ENCODE assay signal across 1 cellular context in the genomic region with DNA sequence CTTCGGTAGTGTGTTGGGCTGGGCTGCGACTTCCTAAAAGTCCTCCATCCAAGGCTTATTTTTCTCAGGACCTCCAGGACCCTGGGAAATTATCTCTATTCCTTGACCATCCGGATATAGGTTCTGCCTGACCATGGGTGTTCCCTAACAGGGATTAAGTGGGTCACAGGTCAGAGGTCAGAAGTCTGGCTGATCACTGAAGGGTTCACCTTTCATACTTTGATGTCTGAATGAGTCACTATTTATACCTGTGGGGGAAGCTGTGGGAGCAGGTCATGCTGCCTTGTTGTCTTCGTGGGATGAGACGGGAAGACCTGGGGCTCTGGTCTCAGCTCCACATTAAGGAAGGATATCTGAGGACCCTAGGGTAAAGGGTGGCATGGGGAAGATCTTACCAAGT.
A peak's percentile ranks its signal among the peaks of the same experiment; 100 is the strongest.
TF ChIP-seq lines count a peak whose summit lies in the region.

No MANE protein-coding gene starts in this region.

TF ChIP-seq in HepG2, 621 proteins besides CTCF, POLR2A, EP300 and RAD21 (continued from another document and continues in another):
- TF ChIP-seq, protein P1, sequence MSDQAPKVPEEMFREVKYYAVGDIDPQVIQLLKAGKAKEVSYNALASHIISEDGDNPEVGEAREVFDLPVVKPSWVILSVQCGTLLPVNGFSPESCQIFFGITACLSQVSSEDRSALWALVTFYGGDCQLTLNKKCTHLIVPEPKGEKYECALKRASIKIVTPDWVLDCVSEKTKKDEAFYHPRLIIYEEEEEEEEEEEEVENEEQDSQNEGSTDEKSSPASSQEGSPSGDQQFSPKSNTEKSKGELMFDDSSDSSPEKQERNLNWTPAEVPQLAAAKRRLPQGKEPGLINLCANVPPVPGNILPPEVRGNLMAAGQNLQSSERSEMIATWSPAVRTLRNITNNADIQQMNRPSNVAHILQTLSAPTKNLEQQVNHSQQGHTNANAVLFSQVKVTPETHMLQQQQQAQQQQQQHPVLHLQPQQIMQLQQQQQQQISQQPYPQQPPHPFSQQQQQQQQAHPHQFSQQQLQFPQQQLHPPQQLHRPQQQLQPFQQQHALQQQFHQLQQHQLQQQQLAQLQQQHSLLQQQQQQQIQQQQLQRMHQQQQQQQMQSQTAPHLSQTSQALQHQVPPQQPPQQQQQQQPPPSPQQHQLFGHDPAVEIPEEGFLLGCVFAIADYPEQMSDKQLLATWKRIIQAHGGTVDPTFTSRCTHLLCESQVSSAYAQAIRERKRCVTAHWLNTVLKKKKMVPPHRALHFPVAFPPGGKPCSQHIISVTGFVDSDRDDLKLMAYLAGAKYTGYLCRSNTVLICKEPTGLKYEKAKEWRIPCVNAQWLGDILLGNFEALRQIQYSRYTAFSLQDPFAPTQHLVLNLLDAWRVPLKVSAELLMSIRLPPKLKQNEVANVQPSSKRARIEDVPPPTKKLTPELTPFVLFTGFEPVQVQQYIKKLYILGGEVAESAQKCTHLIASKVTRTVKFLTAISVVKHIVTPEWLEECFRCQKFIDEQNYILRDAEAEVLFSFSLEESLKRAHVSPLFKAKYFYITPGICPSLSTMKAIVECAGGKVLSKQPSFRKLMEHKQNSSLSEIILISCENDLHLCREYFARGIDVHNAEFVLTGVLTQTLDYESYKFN (CRISPR knock-in tag; conservative IDR thresholded peaks at IDR 0.05): 0 out of 2 replicates have a peak, but pooled peaks have one; percentile 29
- TF ChIP-seq CHCHD3 (CRISPR knock-in tag; IDR thresholded peaks at IDR 0.05) (no peak), SOX5 (CRISPR knock-in tag; IDR thresholded peaks at IDR 0.05; ENCODE audit: borderline replicate concordance) (peak; percentile 38; the same call in 1 of the 2 replicates), ZNF335 (CRISPR knock-in tag; IDR thresholded peaks at IDR 0.05) (no peak), HOXA7 (CRISPR knock-in tag; IDR thresholded peaks at IDR 0.05) (no peak), KMT2B (CRISPR knock-in tag; IDR thresholded peaks at IDR 0.05) (no peak), KAT2B (IDR thresholded peaks at IDR 0.05; ENCODE audit: borderline replicate concordance, low read depth, low read length) (no peak), ZNF232 (CRISPR knock-in tag; IDR thresholded peaks at IDR 0.05; ENCODE audit: borderline replicate concordance) (no peak), ERF (CRISPR knock-in tag; IDR thresholded peaks at IDR 0.05) (no peak), ZNF569 (CRISPR knock-in tag; IDR thresholded peaks at IDR 0.05; ENCODE audit: borderline replicate concordance) (no peak), TMF1 (CRISPR knock-in tag; IDR thresholded peaks at IDR 0.05; ENCODE audit: low read depth) (no peak), KLF16 (CRISPR knock-in tag; IDR thresholded peaks at IDR 0.05) (no peak), NCOA1 (CRISPR knock-in tag; IDR thresholded peaks at IDR 0.05) (no peak), ZNF850 (CRISPR knock-in tag; conservative IDR thresholded peaks at IDR 0.05) (no peak), ZNF235 (CRISPR knock-in tag; IDR thresholded peaks at IDR 0.05; ENCODE audit: borderline replicate concordance) (no peak), ZNF879 (CRISPR knock-in tag; IDR thresholded peaks at IDR 0.05) (no peak), ZNF570 (CRISPR knock-in tag; IDR thresholded peaks at IDR 0.05; ENCODE audit: borderline replicate concordance) (no peak), ZNF329 (CRISPR knock-in tag; IDR thresholded peaks at IDR 0.05; ENCODE audit: low read depth) (no peak), ZNF253 (CRISPR knock-in tag; IDR thresholded peaks at IDR 0.05; ENCODE audit: borderline replicate concordance) (no peak)
- TF ChIP-seq, protein P2, sequence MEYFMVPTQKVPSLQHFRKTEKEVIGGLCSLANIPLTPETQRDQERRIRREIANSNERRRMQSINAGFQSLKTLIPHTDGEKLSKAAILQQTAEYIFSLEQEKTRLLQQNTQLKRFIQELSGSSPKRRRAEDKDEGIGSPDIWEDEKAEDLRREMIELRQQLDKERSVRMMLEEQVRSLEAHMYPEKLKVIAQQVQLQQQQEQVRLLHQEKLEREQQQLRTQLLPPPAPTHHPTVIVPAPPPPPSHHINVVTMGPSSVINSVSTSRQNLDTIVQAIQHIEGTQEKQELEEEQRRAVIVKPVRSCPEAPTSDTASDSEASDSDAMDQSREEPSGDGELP (IDR thresholded peaks at IDR 0.05; ENCODE audit: borderline replicate concordance, low read depth): no peak
- TF ChIP-seq, protein P3, sequence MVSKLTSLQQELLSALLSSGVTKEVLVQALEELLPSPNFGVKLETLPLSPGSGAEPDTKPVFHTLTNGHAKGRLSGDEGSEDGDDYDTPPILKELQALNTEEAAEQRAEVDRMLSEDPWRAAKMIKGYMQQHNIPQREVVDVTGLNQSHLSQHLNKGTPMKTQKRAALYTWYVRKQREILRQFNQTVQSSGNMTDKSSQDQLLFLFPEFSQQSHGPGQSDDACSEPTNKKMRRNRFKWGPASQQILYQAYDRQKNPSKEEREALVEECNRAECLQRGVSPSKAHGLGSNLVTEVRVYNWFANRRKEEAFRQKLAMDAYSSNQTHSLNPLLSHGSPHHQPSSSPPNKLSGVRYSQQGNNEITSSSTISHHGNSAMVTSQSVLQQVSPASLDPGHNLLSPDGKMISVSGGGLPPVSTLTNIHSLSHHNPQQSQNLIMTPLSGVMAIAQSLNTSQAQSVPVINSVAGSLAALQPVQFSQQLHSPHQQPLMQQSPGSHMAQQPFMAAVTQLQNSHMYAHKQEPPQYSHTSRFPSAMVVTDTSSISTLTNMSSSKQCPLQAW (CRISPR knock-in tag; IDR thresholded peaks at IDR 0.05): peak; percentile 32; the same call in 1 of the 2 replicates
- TF ChIP-seq, protein P4, sequence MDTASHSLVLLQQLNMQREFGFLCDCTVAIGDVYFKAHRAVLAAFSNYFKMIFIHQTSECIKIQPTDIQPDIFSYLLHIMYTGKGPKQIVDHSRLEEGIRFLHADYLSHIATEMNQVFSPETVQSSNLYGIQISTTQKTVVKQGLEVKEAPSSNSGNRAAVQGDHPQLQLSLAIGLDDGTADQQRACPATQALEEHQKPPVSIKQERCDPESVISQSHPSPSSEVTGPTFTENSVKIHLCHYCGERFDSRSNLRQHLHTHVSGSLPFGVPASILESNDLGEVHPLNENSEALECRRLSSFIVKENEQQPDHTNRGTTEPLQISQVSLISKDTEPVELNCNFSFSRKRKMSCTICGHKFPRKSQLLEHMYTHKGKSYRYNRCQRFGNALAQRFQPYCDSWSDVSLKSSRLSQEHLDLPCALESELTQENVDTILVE (CRISPR knock-in tag; IDR thresholded peaks at IDR 0.05): no peak
- TF ChIP-seq, protein P5, sequence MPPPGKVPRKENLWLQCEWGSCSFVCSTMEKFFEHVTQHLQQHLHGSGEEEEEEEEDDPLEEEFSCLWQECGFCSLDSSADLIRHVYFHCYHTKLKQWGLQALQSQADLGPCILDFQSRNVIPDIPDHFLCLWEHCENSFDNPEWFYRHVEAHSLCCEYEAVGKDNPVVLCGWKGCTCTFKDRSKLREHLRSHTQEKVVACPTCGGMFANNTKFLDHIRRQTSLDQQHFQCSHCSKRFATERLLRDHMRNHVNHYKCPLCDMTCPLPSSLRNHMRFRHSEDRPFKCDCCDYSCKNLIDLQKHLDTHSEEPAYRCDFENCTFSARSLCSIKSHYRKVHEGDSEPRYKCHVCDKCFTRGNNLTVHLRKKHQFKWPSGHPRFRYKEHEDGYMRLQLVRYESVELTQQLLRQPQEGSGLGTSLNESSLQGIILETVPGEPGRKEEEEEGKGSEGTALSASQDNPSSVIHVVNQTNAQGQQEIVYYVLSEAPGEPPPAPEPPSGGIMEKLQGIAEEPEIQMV (CRISPR knock-in tag; IDR thresholded peaks at IDR 0.05; ENCODE audit: low read depth): no peak
- TF ChIP-seq, protein P6, sequence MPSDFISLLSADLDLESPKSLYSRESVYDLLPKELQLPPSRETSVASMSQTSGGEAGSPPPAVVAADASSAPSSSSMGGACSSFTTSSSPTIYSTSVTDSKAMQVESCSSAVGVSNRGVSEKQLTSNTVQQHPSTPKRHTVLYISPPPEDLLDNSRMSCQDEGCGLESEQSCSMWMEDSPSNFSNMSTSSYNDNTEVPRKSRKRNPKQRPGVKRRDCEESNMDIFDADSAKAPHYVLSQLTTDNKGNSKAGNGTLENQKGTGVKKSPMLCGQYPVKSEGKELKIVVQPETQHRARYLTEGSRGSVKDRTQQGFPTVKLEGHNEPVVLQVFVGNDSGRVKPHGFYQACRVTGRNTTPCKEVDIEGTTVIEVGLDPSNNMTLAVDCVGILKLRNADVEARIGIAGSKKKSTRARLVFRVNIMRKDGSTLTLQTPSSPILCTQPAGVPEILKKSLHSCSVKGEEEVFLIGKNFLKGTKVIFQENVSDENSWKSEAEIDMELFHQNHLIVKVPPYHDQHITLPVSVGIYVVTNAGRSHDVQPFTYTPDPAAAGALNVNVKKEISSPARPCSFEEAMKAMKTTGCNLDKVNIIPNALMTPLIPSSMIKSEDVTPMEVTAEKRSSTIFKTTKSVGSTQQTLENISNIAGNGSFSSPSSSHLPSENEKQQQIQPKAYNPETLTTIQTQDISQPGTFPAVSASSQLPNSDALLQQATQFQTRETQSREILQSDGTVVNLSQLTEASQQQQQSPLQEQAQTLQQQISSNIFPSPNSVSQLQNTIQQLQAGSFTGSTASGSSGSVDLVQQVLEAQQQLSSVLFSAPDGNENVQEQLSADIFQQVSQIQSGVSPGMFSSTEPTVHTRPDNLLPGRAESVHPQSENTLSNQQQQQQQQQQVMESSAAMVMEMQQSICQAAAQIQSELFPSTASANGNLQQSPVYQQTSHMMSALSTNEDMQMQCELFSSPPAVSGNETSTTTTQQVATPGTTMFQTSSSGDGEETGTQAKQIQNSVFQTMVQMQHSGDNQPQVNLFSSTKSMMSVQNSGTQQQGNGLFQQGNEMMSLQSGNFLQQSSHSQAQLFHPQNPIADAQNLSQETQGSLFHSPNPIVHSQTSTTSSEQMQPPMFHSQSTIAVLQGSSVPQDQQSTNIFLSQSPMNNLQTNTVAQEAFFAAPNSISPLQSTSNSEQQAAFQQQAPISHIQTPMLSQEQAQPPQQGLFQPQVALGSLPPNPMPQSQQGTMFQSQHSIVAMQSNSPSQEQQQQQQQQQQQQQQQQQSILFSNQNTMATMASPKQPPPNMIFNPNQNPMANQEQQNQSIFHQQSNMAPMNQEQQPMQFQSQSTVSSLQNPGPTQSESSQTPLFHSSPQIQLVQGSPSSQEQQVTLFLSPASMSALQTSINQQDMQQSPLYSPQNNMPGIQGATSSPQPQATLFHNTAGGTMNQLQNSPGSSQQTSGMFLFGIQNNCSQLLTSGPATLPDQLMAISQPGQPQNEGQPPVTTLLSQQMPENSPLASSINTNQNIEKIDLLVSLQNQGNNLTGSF (CRISPR knock-in tag; IDR thresholded peaks at IDR 0.05): no peak
- TF ChIP-seq, protein P7, sequence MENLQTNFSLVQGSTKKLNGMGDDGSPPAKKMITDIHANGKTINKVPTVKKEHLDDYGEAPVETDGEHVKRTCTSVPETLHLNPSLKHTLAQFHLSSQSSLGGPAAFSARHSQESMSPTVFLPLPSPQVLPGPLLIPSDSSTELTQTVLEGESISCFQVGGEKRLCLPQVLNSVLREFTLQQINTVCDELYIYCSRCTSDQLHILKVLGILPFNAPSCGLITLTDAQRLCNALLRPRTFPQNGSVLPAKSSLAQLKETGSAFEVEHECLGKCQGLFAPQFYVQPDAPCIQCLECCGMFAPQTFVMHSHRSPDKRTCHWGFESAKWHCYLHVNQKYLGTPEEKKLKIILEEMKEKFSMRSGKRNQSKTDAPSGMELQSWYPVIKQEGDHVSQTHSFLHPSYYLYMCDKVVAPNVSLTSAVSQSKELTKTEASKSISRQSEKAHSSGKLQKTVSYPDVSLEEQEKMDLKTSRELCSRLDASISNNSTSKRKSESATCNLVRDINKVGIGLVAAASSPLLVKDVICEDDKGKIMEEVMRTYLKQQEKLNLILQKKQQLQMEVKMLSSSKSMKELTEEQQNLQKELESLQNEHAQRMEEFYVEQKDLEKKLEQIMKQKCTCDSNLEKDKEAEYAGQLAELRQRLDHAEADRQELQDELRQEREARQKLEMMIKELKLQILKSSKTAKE (CRISPR knock-in tag; IDR thresholded peaks at IDR 0.05; ENCODE audit: borderline replicate concordance): peak; percentile 48; the same call in 1 of the 2 replicates
- TF ChIP-seq, protein P8, sequence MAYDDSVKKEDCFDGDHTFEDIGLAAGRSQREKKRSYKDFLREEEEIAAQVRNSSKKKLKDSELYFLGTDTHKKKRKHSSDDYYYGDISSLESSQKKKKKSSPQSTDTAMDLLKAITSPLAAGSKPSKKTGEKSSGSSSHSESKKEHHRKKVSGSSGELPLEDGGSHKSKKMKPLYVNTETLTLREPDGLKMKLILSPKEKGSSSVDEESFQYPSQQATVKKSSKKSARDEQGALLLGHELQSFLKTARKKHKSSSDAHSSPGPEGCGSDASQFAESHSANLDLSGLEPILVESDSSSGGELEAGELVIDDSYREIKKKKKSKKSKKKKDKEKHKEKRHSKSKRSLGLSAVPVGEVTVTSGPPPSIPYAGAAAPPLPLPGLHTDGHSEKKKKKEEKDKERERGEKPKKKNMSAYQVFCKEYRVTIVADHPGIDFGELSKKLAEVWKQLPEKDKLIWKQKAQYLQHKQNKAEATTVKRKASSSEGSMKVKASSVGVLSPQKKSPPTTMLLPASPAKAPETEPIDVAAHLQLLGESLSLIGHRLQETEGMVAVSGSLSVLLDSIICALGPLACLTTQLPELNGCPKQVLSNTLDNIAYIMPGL (CRISPR knock-in tag; IDR thresholded peaks at IDR 0.05; ENCODE audit: borderline replicate concordance in 1 of 2, low read depth in 1 of 2): no peak
